8 cellular contexts compared by ENCODE assay signal in genomic region chr6:31664790-31665500, GRCh38. TPM values are rescaled to one million over a fixed set of nuclear protein-coding genes. Genes with fewer than 3 reads are reported as not detected.
DNase-seq lines count a peak whose midpoint lies in the region; ATAC-seq and TF ChIP-seq lines count a peak whose summit lies in the region.

TSS of gene GPANK1 (minus strand) at chr6:31664997. CDS start at chr6:31664478, 519 bp downstream.

- intact Hi-C loops in colonic mucosa (cut with DNase I), result no loop called here
- intact Hi-C loops in left colon (cut with DNase I, micrococcal nuclease), result no loop called here

- no peaks in the 10 kb centered on the region for H3K9me3 ChIP-seq in colonic mucosa

- peak within 1 kb of the TSS; percentile 68 for H3K4me3 ChIP-seq in GM12875 (ENCODE audit: low read depth, low read length)
- peak within 1 kb of the TSS; percentile 87 for H3K4me3 ChIP-seq in colonic mucosa

- H3K27ac ChIP-seq in colonic mucosa, result peak within 1 kb of the TSS; percentile 91

- H3K27me3 ChIP-seq in colonic mucosa, result no peaks in the 10 kb centered on the region

- H3K4me3 Mint-ChIP-seq in activated CD4-positive, alpha-beta T cell treated with anti-CD3 and anti-CD28 coated beads, Interleukin-2, amount 10 ng/mL, durations not matched to agents 7 days and 5 days, result peak within 1 kb of the TSS; percentile 87

- ATAC-seq in HG03520 (IDR thresholded peaks at IDR 0.05; ENCODE audit: unreplicated experiment), result peak; percentile 28
- ATAC-seq in left colon, result peak; percentile 65
- ATAC-seq in HG03469 (IDR thresholded peaks at IDR 0.05; ENCODE audit: unreplicated experiment), result no peak

- DNase-seq in NCI-H748 treated with DMSO at 0.1 percent for 48 hours (lab: John Stamatoyannopoulos, UW), result peak; percentile 91
- peak; percentile 95 for DNase-seq in activated CD4-positive, alpha-beta T cell treated with anti-CD3 and anti-CD28 coated beads, Interleukin-2, amount 10 ng/mL, durations not matched to agents 7 days and 5 days
- DNase-seq in colonic mucosa, result peak; percentile 96
- peak; percentile 93 for DNase-seq in left colon
- peak; percentile 69 to 87 (median 82) for DNase-seq in stimulated activated CD4-positive, alpha-beta T cell treated with anti-CD3 and anti-CD28 coated beads, Interleukin-1b, Interleukin-23, amount 100 ng/mL, for 24 hours (ENCODE audit: low read depth in 4 of 4, low spot score in 1 of 4)

- TF ChIP-seq CTCF in GM12875 (IDR thresholded peaks at IDR 0.05; ENCODE audit: borderline replicate concordance, insufficient read depth, low read depth, low read length) (no peak), colonic mucosa (IDR thresholded peaks at IDR 0.05) (no peak)

- H3K27ac Mint-ChIP-seq in activated CD4-positive, alpha-beta T cell treated with anti-CD3 and anti-CD28 coated beads, Interleukin-2, amount 10 ng/mL, durations not matched to agents 7 days and 5 days, result peak within 1 kb of the TSS; percentile 94

- no peaks in the 10 kb centered on the region for H3K27me3 Mint-ChIP-seq in activated CD4-positive, alpha-beta T cell treated with anti-CD3 and anti-CD28 coated beads, Interleukin-2, amount 10 ng/mL, durations not matched to agents 7 days and 5 days

- no peaks in the 10 kb centered on the region for H3K9me3 Mint-ChIP-seq in activated CD4-positive, alpha-beta T cell treated with anti-CD3 and anti-CD28 coated beads, Interleukin-2, amount 10 ng/mL, durations not matched to agents 7 days and 5 days

- H3K4me1 Mint-ChIP-seq in activated CD4-positive, alpha-beta T cell treated with anti-CD3 and anti-CD28 coated beads, Interleukin-2, amount 10 ng/mL, durations not matched to agents 7 days and 5 days, result peaks cover 67% of the 10 kb centered on the region

- H3K4me1 ChIP-seq in colonic mucosa, result peaks cover 20% of the 10 kb centered on the region

- POLR2A ChIA-PET in activated CD4-positive, alpha-beta T cell treated with anti-CD3 and anti-CD28 coated beads, Interleukin-2, amount 10 ng/mL, durations not matched to agents 7 days and 5 days (lab: Charles Lee), result interaction anchor here (0.7 to 0.8 kb wide), 4 partner anchors 13 to 239 kb away, joined by 3 to 6 read pairs (median 4); partner anchors contain the start of genes BAG6 and HSPA1B

- H3K36me3 ChIP-seq in colonic mucosa, result peaks cover 12% of the 10 kb centered on the region

- peaks cover 70% of the 10 kb centered on the region for H3K36me3 Mint-ChIP-seq in activated CD4-positive, alpha-beta T cell treated with anti-CD3 and anti-CD28 coated beads, Interleukin-2, amount 10 ng/mL, durations not matched to agents 7 days and 5 days (ENCODE audit: low read depth)

- CTCF ChIA-PET in activated CD4-positive, alpha-beta T cell treated with anti-CD3 and anti-CD28 coated beads, Interleukin-2, amount 10 ng/mL, durations not matched to agents 7 days and 5 days (lab: Charles Lee), result interaction anchor here (0.9 to 4.7 kb wide), 5 partner anchors 12 to 233 kb away, joined by 3 to 32 read pairs (median 3); partner anchors contain the start of genes APOM and BAG6

- H3K9ac ChIP-seq in colonic mucosa (ENCODE audit: low read depth in 2 of 2, low read length in 2 of 2), result peak within 1 kb of the TSS; percentile 86 to 96

RNA-seq across cellular contexts. Expression of gene GPANK1, which starts in this region (rescaled TPM):
- total RNA-seq in activated CD4-positive, alpha-beta T cell treated with anti-CD3 and anti-CD28 coated beads, Interleukin-2, amount 10 ng/mL, durations not matched to agents 7 days and 5 days, result 10 to 100 TPM; 34.4 to 42.9 TPM
- 10 to 100 TPM; 11.0 to 14.9 TPM for total RNA-seq in colonic mucosa
- total RNA-seq in left colon, result 10 to 100 TPM; 11.1 to 15.2 TPM
